13 cellular contexts compared by ENCODE assay signal in the genomic region with DNA sequence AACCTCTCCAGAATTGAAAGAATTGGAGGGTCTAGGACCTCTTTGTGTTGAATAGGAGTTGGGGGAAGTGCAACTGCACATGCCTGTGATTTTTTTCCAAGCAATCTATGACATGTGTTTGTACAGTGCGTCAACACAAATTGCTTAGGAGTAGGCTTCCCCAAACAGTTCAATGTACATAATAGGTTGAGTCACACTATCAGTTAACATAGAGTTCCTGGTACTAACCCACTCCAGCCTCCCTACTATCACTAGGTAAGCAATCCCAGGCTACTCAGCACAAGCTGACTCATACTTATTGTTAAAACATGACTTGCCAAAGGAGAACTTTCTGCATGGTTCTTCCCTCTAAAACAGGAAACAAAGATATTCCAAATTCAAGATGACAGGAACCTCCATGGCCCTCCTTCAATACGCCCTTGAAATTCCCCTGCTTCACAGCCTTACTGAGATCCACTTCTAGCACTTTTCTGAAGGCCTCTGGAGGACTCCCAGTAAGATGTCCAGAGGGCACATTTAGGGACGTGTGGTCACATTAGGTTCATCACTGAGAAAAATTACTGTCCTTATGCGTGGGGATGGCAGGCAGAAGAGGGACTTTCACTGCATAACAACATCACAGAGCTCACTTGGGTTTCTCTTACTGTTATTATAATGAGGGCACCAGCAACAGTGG. TPM values are rescaled to one million over a fixed set of nuclear protein-coding genes. Genes with fewer than 3 reads are reported as not detected.
DNase-seq lines count a peak whose midpoint lies in the region; ATAC-seq and TF ChIP-seq lines count a peak whose summit lies in the region.
"Had no signal": no experiment of that assay in that cellular context is flagged by ENCODE, and none has a peak within 500 bp of the region (broad histone marks: within the 10 kb centered on the region; RNA-seq: fewer than 3 reads in every experiment).

No MANE protein-coding gene starts in this region.

- no peaks in the 10 kb centered on the region for H3K4me1 ChIP-seq in BE2C
- H3K4me1 ChIP-seq: adrenal gland, testis had no signal

- ATAC-seq in left colon = peak; percentile 97
- no peak for ATAC-seq in GM19023 (IDR thresholded peaks at IDR 0.05; ENCODE audit: unreplicated experiment)

- H3K4me3 ChIP-seq in BE2C (ENCODE audit: low read depth, low read length) = no peak overlapping the region
- H3K4me3 ChIP-seq: adrenal gland, testis had no signal

- H3K36me3 ChIP-seq in BE2C = no peaks in the 10 kb centered on the region
- H3K36me3 ChIP-seq: adrenal gland, WERI-Rb-1 had no signal

- no peak for TF ChIP-seq CTCF in BE2C (IDR thresholded peaks at IDR 0.05; ENCODE audit: low read depth, low read length)

- peak; percentile 3 for DNase-seq in ACHN
- peak; percentile 41 for DNase-seq in HuH-7 (ENCODE audit: low spot score)
- DNase-seq in amniotic stem cell (lab: John Stamatoyannopoulos, UW) = peak; percentile 41
- DNase-seq in left colon = no peak
- DNase-seq in BE2C = no peak
- DNase-seq in GM19240 (ENCODE audit: insufficient read length, low spot score) = no peak
- no peak for DNase-seq in posterior cingulate gyrus
- DNase-seq: adrenal gland; CD4-positive, alpha-beta memory T cell; NCI-H524; testis; WERI-Rb-1 had no signal

- in situ Hi-C loops in ACHN (cut with HindIII; ENCODE audit: low pct_ligation_motif_present, low pct_unique_long_range_greater_than_20kb, low sequenced_read_pairs) = no loop called here

- intact Hi-C loops in left colon (cut with DNase I, micrococcal nuclease) (no loop called here), posterior cingulate gyrus (cut with DNase I) (no loop called here)

- no peaks in the 10 kb centered on the region for H3K9me3 ChIP-seq in BE2C
- H3K9me3 ChIP-seq: adrenal gland, testis had no signal

- no peaks in the 10 kb centered on the region for H3K27me3 ChIP-seq in BE2C
- H3K27me3 ChIP-seq: testis had no signal

RNA-seq across cellular contexts. Expression of gene VSIG1, which starts 8.4 kb away (rescaled TPM):
- total RNA-seq in left colon = under 1 TPM in 1 of 2 donors, not detected in 1; 0.50 TPM
- 0.14 TPM for polyA plus RNA-seq in BE2C (2012; ENCODE audit: insufficient read depth, insufficient read length, low read depth)

RNA-seq across cellular contexts. Expression of gene TEX13B, which starts 54.3 kb away (rescaled TPM):
- total RNA-seq in left colon = not detected
- polyA plus RNA-seq in BE2C (2012; ENCODE audit: insufficient read depth, insufficient read length, low read depth) = not detected
- total RNA-seq: adrenal gland; CD4-positive, alpha-beta memory T cell had no signal
- polyA plus RNA-seq: adrenal gland; CD4-positive, alpha-beta memory T cell had no signal

RNA-seq across cellular contexts. Expression of gene PSMD10, which starts 54.9 kb away (rescaled TPM):
- 10 to 100 TPM; 31.4 to 34.8 TPM for total RNA-seq in left colon
- 95.9 TPM for polyA plus RNA-seq in BE2C (2012; ENCODE audit: insufficient read depth, insufficient read length, low read depth)

RNA-seq across cellular contexts. Expression of gene ATG4A, which starts 55.1 kb away (rescaled TPM):
- total RNA-seq in left colon = 10 to 100 TPM; 19.9 to 21.4 TPM
- polyA plus RNA-seq in BE2C (2012; ENCODE audit: insufficient read depth, insufficient read length, low read depth) = 17.5 TPM

Comparison
In these comparisons a context has a peak if more than half of its experiments do, and no peak if none do; other contexts are left out.
1. DNase-seq: peak in ACHN (single experiment), HuH-7 (single experiment) and amniotic stem cell (single experiment); none in left colon (0 of 2), BE2C (single experiment), GM19240 (single experiment) and posterior cingulate gyrus (0 of 10).